1 cellular context compared by ENCODE assay signal in genomic region chr16:29863669-29863984, GRCh38.
TF ChIP-seq lines count a peak whose summit lies in the region.

No MANE protein-coding gene starts in this region.

TF ChIP-seq in IMR-90, 13 proteins besides CTCF, POLR2A, EP300 and RAD21:
- TF ChIP-seq CEBPB (IDR thresholded peaks at IDR 0.05; ENCODE audit: low read depth, low read length) (no peak), FOS (IDR thresholded peaks at IDR 0.05; ENCODE audit: low read depth, low read length) (no peak), RFX5 (IDR thresholded peaks at IDR 0.05; ENCODE audit: low read depth, low read length) (no peak), NFE2L2 (IDR thresholded peaks at IDR 0.05; ENCODE audit: low read depth, low read length) (no peak), SMC3 (IDR thresholded peaks at IDR 0.05; ENCODE audit: low read depth, low read length) (no peak), MXI1 (IDR thresholded peaks at IDR 0.05; ENCODE audit: borderline replicate concordance, low read depth, low read length) (no peak), USF2 (IDR thresholded peaks at IDR 0.05; ENCODE audit: low read depth, low read length) (no peak), CHD1 (IDR thresholded peaks at IDR 0.05; ENCODE audit: low read depth, low read length) (no peak), RCOR1 (IDR thresholded peaks at IDR 0.05; ENCODE audit: insufficient replicate concordance, low read length) (no peak), MAZ (IDR thresholded peaks at IDR 0.05; ENCODE audit: borderline replicate concordance, low read depth, low read length) (no peak)
